In genomic region chr13:28089065-28089464, GRCh38 we compare ENCODE assay signal across 1 cellular context.
TF ChIP-seq lines count a peak whose summit lies in the region.

No MANE protein-coding gene starts in this region.

TF ChIP-seq in GM12878, 131 proteins besides CTCF, POLR2A, EP300 and RAD21 (continued from another document):
- TF ChIP-seq ZNF687 (IDR thresholded peaks at IDR 0.05) (peak; percentile 24; the same call in 1 of the 2 replicates), SUPT20H (IDR thresholded peaks at IDR 0.05; ENCODE audit: borderline replicate concordance, control insufficient read depth, low read depth, low read length) (no peak), SIN3A (IDR thresholded peaks at IDR 0.05; ENCODE audit: low read depth, low read length) (no peak)
